Comparison of ENCODE assay signal across 26 cellular contexts in the genomic region with DNA sequence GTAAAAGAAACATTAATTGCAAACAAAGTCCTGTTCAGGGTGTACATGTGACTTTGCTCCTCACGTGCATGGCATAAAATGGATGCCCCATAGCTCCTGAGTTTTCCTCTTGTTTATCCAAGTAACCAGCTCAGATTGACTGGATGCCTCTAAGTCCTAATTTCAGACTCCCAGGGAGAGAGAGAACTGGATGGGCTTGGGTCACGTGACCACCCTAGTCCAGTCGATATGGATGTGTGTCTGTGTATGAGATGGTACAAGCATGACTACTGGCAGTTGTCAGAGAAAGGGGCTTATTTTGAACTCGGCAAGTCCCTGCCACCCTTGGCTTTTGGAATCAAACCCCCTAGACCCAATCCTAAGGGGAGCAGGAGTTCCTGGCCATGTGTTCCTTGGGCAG. TPM values are rescaled to one million over a fixed set of nuclear protein-coding genes. Genes with fewer than 3 reads are reported as not detected.
"Had no signal": no experiment of that assay in that cellular context is flagged by ENCODE, and none has a peak within 500 bp of the region (broad histone marks: within the 10 kb centered on the region; RNA-seq: fewer than 3 reads in every experiment).

No MANE protein-coding gene starts in this region.

- H3K27me3 Mint-ChIP-seq: activated naive CD4-positive, alpha-beta T cell treated with anti-CD3 and anti-CD28 coated beads, Interleukin-2, amount 50 U/mL, for 24 hours; central memory CD8-positive, alpha-beta T cell; memory B cell; stimulated activated naive CD8-positive, alpha-beta T cell treated with anti-CD3 and anti-CD28 coated beads, Interleukin-15, amount 100 ng/mL, for 72 hours had no signal

- ATAC-seq: activated T-cell treated with anti-CD3 and anti-CD28 coated beads, Interleukin-2, amount 50 U/mL, for 72 hours; esophagus mucosa; left cardiac atrium; stimulated activated naive CD8-positive, alpha-beta T cell treated with anti-CD3 and anti-CD28 coated beads, Interleukin-15, amount 100 ng/mL, for 72 hours had no signal

- H3K9me3 Mint-ChIP-seq: activated CD4-positive, alpha-beta memory T cell treated with anti-CD3 and anti-CD28 coated beads, Interleukin-2, amount 10 ng/mL, durations not matched to agents 7 days and 5 days; activated naive CD4-positive, alpha-beta T cell treated with anti-CD3 and anti-CD28 coated beads, Interleukin-2, amount 50 U/mL, for 24 hours; activated T-cell treated with anti-CD3 and anti-CD28 coated beads, Interleukin-2, amount 50 U/mL, for 72 hours; central memory CD8-positive, alpha-beta T cell; nephron; stimulated activated naive CD8-positive, alpha-beta T cell treated with anti-CD3 and anti-CD28 coated beads, Interleukin-15, amount 100 ng/mL, for 72 hours had no signal

- H3K4me1 ChIP-seq: prostate gland had no signal

- H3K36me3 ChIP-seq: adrenal gland, breast epithelium, neutrophil, ovary, prostate gland, right atrium auricular region, suprapubic skin, vagina had no signal

- H3K9me3 ChIP-seq: adrenal gland, breast epithelium, neutrophil, ovary, prostate gland, right atrium auricular region, suprapubic skin, vagina had no signal

- H3K27ac ChIP-seq: adrenal gland, breast epithelium, neutrophil, ovary, prostate gland, suprapubic skin, vagina had no signal

- H3K4me1 Mint-ChIP-seq: memory B cell had no signal

- H3K27me3 ChIP-seq: adrenal gland, breast epithelium, neutrophil, ovary, right atrium auricular region, suprapubic skin, vagina had no signal

- H3K4me3 Mint-ChIP-seq: activated CD4-positive, alpha-beta memory T cell treated with anti-CD3 and anti-CD28 coated beads, Interleukin-2, amount 10 ng/mL, durations not matched to agents 7 days and 5 days; activated naive CD4-positive, alpha-beta T cell treated with anti-CD3 and anti-CD28 coated beads, Interleukin-2, amount 50 U/mL, for 24 hours; activated T-cell treated with anti-CD3 and anti-CD28 coated beads, Interleukin-2, amount 50 U/mL, for 72 hours; central memory CD8-positive, alpha-beta T cell; memory B cell; nephron; stimulated activated naive CD8-positive, alpha-beta T cell treated with anti-CD3 and anti-CD28 coated beads, Interleukin-15, amount 100 ng/mL, for 72 hours had no signal

- H3K4me3 ChIP-seq: adrenal gland, breast epithelium, ovary, prostate gland, right atrium auricular region, suprapubic skin, vagina had no signal

- H3K27ac Mint-ChIP-seq: activated T-cell treated with anti-CD3 and anti-CD28 coated beads, Interleukin-2, amount 50 U/mL, for 72 hours; memory B cell; nephron; stimulated activated naive CD8-positive, alpha-beta T cell treated with anti-CD3 and anti-CD28 coated beads, Interleukin-15, amount 100 ng/mL, for 72 hours had no signal

- DNase-seq: activated CD4-positive, alpha-beta memory T cell treated with anti-CD3 and anti-CD28 coated beads, Interleukin-2, amount 10 ng/mL, durations not matched to agents 7 days and 5 days; activated effector memory CD4-positive, alpha-beta T cell treated with anti-CD3 and anti-CD28 coated beads, Interleukin-2, amount 50 U/mL, for 16 hours; activated T-cell treated with anti-CD3 and anti-CD28 coated beads, Interleukin-2, amount 50 U/mL, for 72 hours; adrenal gland; effector memory CD4-positive, alpha-beta T cell; foreskin melanocyte; glutamatergic neuron; left cardiac atrium; ovary; stimulated activated naive CD8-positive, alpha-beta T cell treated with anti-CD3 and anti-CD28 coated beads, Interleukin-15, amount 100 ng/mL, for 72 hours; T-helper 9 cell; trophoblast cell had no signal

RNA-seq across cellular contexts. Expression of a gene that starts 35.4 kb away (rescaled TPM):
- total RNA-seq: activated CD4-positive, alpha-beta memory T cell treated with anti-CD3 and anti-CD28 coated beads, Interleukin-2, amount 10 ng/mL, durations not matched to agents 7 days and 5 days; activated T-cell treated with anti-CD3 and anti-CD28 coated beads, Interleukin-2, amount 50 U/mL, for 72 hours; adrenal gland; breast epithelium; dermis microvascular lymphatic vessel endothelial cell; endothelial cell of umbilical vein; esophagus mucosa; left cardiac atrium; lower leg skin; ovary; prostate gland; right atrium auricular region; suprapubic skin; vagina had no signal
